Comparison of ENCODE assay signal across 23 cellular contexts in the genomic region with DNA sequence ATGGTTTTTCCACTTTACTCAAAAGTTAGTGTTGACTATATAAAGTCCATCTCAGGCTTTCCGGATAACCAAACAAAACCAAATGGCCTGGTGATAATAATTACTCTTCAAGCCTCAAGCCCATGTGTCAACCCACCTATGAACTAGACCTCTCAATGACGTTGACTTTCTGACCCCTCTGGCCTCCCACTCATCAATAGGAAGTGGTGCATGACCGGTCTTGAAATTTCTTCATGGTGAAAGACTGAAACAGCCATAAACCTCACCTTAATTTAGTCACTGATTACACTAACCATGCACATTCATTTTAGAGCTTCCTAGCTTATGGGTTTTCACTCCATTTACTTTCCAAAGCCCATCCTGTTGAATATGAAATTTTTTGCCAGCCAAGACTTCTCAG.
DNase-seq lines count a peak whose midpoint lies in the region; ATAC-seq, FAIRE-seq and TF ChIP-seq lines count a peak whose summit lies in the region.
"Had no signal": no experiment of that assay in that cellular context is flagged by ENCODE, and none has a peak within 500 bp of the region (broad histone marks: within the 10 kb centered on the region; RNA-seq: fewer than 3 reads in every experiment).

No MANE protein-coding gene starts in this region.

- no peak for DNase-seq in GM19239 (ENCODE audit: insufficient read length, low spot score)
- peak; percentile 85 for DNase-seq in epithelial cell of proximal tubule (ENCODE audit: low read depth)
- DNase-seq in renal cortical epithelial cell (ENCODE audit: low read depth): peak; percentile 97
- DNase-seq in GM10266 (ENCODE audit: extremely low spot score): no peak
- no peak for DNase-seq in superior temporal gyrus (ENCODE audit: extremely low spot score)
- DNase-seq in NCI-H1105 treated with DMSO at 0.1 percent for 48 hours (lab: John Stamatoyannopoulos, UW): no peak
- DNase-seq: CD4-positive, alpha-beta T cell; COR-L47; DMS 273 treated with DMSO at 0.1 percent for 48 hours; DMS79 treated with DMSO at 0.1 percent for 48 hours; Kasumi-1; MG63; NCI-H1092; NCI-H1436 treated with DMSO at 0.1 percent for 48 hours; NCI-H2029; NCI-H226; NCI-H524; NCI-H82; Peyer's patch had no signal

- TF ChIP-seq CTCF in epithelial cell of proximal tubule (conservative IDR thresholded peaks at IDR 0.05; ENCODE audit: low read depth, low read length) (no peak), GM10266 (IDR thresholded peaks at IDR 0.05; ENCODE audit: control insufficient read depth, insufficient read depth, low read depth, missing control alignments) (no peak)

- peak; percentile 21 for FAIRE-seq in GM19239 (lab: Jason Lieb, UNC)
- FAIRE-seq: GM18507, H54 had no signal

- H3K4me3 ChIP-seq in epithelial cell of proximal tubule (ENCODE audit: low read depth, low read length): no peak overlapping the region
- H3K4me3 ChIP-seq: BLaER1, MG63, Peyer's patch had no signal

- peak; percentile 44 for ATAC-seq in HG03520 (IDR thresholded peaks at IDR 0.05; ENCODE audit: unreplicated experiment)

Comparison
In these comparisons a context has a peak if more than half of its experiments do, and no peak if none do; other contexts are left out.
1. DNase-seq: peak in epithelial cell of proximal tubule (single experiment) and renal cortical epithelial cell (single experiment); none in GM19239 (single experiment), GM10266 (single experiment), superior temporal gyrus (single experiment) and NCI-H1105 treated with DMSO at 0.1 percent for 48 hours (single experiment).